14 cellular contexts compared by ENCODE assay signal in genomic region chr17:48927978-48928716, GRCh38. TPM values are rescaled to one million over a fixed set of nuclear protein-coding genes. Genes with fewer than 3 reads are reported as not detected.
DNase-seq lines count a peak whose midpoint lies in the region; ATAC-seq and TF ChIP-seq lines count a peak whose summit lies in the region.
"Had no signal": no experiment of that assay in that cellular context is flagged by ENCODE, and none has a peak within 500 bp of the region (broad histone marks: within the 10 kb centered on the region; RNA-seq: fewer than 3 reads in every experiment).

No MANE protein-coding gene starts in this region.

- no peak for TF ChIP-seq POLR2A in esophagus squamous epithelium (IDR thresholded peaks at IDR 0.05)

- H3K4me3 Mint-ChIP-seq in CD4-positive, alpha-beta memory T cell, result no peak overlapping the region
- H3K4me3 Mint-ChIP-seq in T-helper 17 cell (no peak overlapping the region), natural killer cell (no peak overlapping the region)
- H3K4me3 Mint-ChIP-seq: activated naive CD4-positive, alpha-beta T cell treated with anti-CD3 and anti-CD28 coated beads, Interleukin-2, amount 10 ng/mL, durations not matched to agents 7 days and 5 days; stimulated activated naive CD8-positive, alpha-beta T cell treated with anti-CD3 and anti-CD28 coated beads, Interleukin-15, amount 100 ng/mL, for 72 hours had no signal

- DNase-seq in Ammon's horn (ENCODE audit: low spot score) (peak; percentile 11), T-helper 17 cell (no peak), natural killer cell (no peak), OCI-M2 (lab: John Stamatoyannopoulos, UW; ENCODE audit: unreplicated experiment) (no peak), NCI-H748 treated with DMSO at 0.1 percent for 48 hours (lab: John Stamatoyannopoulos, UW) (no peak), esophagus squamous epithelium (lab: John Stamatoyannopoulos, UW) (no peak)
- no peak for DNase-seq in CD4-positive, alpha-beta memory T cell
- DNase-seq: activated naive CD4-positive, alpha-beta T cell treated with anti-CD3 and anti-CD28 coated beads, Interleukin-2, amount 10 ng/mL, durations not matched to agents 7 days and 5 days; caudate nucleus; foreskin melanocyte; lower lobe of right lung; nucleus accumbens; stimulated activated naive CD8-positive, alpha-beta T cell treated with anti-CD3 and anti-CD28 coated beads, Interleukin-15, amount 100 ng/mL, for 72 hours had no signal

- no peaks in the 10 kb centered on the region for H3K9me3 Mint-ChIP-seq in CD4-positive, alpha-beta memory T cell
- no peaks in the 10 kb centered on the region for H3K9me3 Mint-ChIP-seq in natural killer cell
- H3K9me3 Mint-ChIP-seq: activated naive CD4-positive, alpha-beta T cell treated with anti-CD3 and anti-CD28 coated beads, Interleukin-2, amount 10 ng/mL, durations not matched to agents 7 days and 5 days; stimulated activated naive CD8-positive, alpha-beta T cell treated with anti-CD3 and anti-CD28 coated beads, Interleukin-15, amount 100 ng/mL, for 72 hours had no signal

- H3K27ac Mint-ChIP-seq in CD4-positive, alpha-beta memory T cell, result peak overlapping the region in 5 of 7 donors; percentile 30 to 85 (median 61)
- peak overlapping the region; percentile 87 for H3K27ac Mint-ChIP-seq in T-helper 17 cell
- H3K27ac Mint-ChIP-seq in natural killer cell, result peak overlapping the region; percentile 50 to 68

- no peaks in the 10 kb centered on the region for H3K27me3 ChIP-seq in CD4-positive, alpha-beta memory T cell (ENCODE audit: insufficient read depth, low read length)
- H3K27me3 ChIP-seq in esophagus squamous epithelium, result no peaks in the 10 kb centered on the region

- POLR2A ChIA-PET in CD4-positive, alpha-beta memory T cell (lab: Charles Lee; ENCODE audit: partially characterized antibody), result interaction anchor here (1.0 to 1.1 kb wide), 2 partner anchors 17 to 19 kb away, joined by 3 read pairs; partner anchors contain the start of gene SNF8

- ATAC-seq in T-helper 17 cell, result no peak
- ATAC-seq in natural killer cell, result peak in 1 of 3 donors; percentile 21
- ATAC-seq: lower lobe of right lung; stimulated activated naive CD8-positive, alpha-beta T cell treated with anti-CD3 and anti-CD28 coated beads, Interleukin-15, amount 100 ng/mL, for 72 hours had no signal

- no peak overlapping the region for H3K4me3 ChIP-seq in CD4-positive, alpha-beta memory T cell (ENCODE audit: low read length in 2 of 2)
- H3K4me3 ChIP-seq in esophagus squamous epithelium, result no peak overlapping the region
- H3K4me3 ChIP-seq: lower lobe of right lung had no signal

- peaks cover 86% of the 10 kb centered on the region for H3K36me3 ChIP-seq in CD4-positive, alpha-beta memory T cell (ENCODE audit: insufficient read depth, low read length)
- peaks cover 17 to 100% (median 63%) of the 10 kb centered on the region in 3 donors for H3K36me3 ChIP-seq in esophagus squamous epithelium

- WGBS in esophagus squamous epithelium, 2 donors, result 81 to 83% methylated on average over 5 of the region's 5 CpGs

- no peaks in the 10 kb centered on the region for H3K27me3 Mint-ChIP-seq in CD4-positive, alpha-beta memory T cell
- H3K27me3 Mint-ChIP-seq in T-helper 17 cell (no peaks in the 10 kb centered on the region), natural killer cell (ENCODE audit: low read depth in 2 of 2) (no peaks in the 10 kb centered on the region)
- H3K27me3 Mint-ChIP-seq: activated naive CD4-positive, alpha-beta T cell treated with anti-CD3 and anti-CD28 coated beads, Interleukin-2, amount 10 ng/mL, durations not matched to agents 7 days and 5 days; stimulated activated naive CD8-positive, alpha-beta T cell treated with anti-CD3 and anti-CD28 coated beads, Interleukin-15, amount 100 ng/mL, for 72 hours had no signal

- H3K4me1 ChIP-seq in CD4-positive, alpha-beta memory T cell (ENCODE audit: insufficient read depth, low read length), result no peaks in the 10 kb centered on the region
- peaks cover 0 to 12% (median 0%) of the 10 kb centered on the region in 3 donors for H3K4me1 ChIP-seq in esophagus squamous epithelium
- H3K4me1 ChIP-seq: lower lobe of right lung had no signal

- H3K27ac ChIP-seq in CD4-positive, alpha-beta memory T cell (ENCODE audit: low read depth, low read length), result no peak overlapping the region
- no peak overlapping the region for H3K27ac ChIP-seq in esophagus squamous epithelium
- H3K27ac ChIP-seq: lower lobe of right lung had no signal

- TF ChIP-seq CTCF in natural killer cell (IDR thresholded peaks at IDR 0.05) (no peak), esophagus squamous epithelium (IDR thresholded peaks at IDR 0.05) (no peak)

- no peaks in the 10 kb centered on the region for H3K9me3 ChIP-seq in CD4-positive, alpha-beta memory T cell (ENCODE audit: control insufficient read depth in 1 of 2, low read length in 2 of 2)
- H3K9me3 ChIP-seq in T-helper 17 cell (ENCODE audit: control insufficient read depth, low read length, poor library complexity, severe bottlenecking) (no peaks in the 10 kb centered on the region), esophagus squamous epithelium (no peaks in the 10 kb centered on the region)
- H3K9me3 ChIP-seq: lower lobe of right lung had no signal

- CTCF ChIA-PET in CD4-positive, alpha-beta memory T cell (lab: Charles Lee; ENCODE audit: partially characterized antibody), result interaction anchor here (0.8 kb wide), 1 partner anchor 9 kb away, joined by 3 read pairs; no protein-coding TSS in a partner anchor

- intact Hi-C loops in CD4-positive, alpha-beta memory T cell (cut with micrococcal nuclease), result no loop called here
- intact Hi-C loops in natural killer cell (cut with micrococcal nuclease) (no loop called here), esophagus squamous epithelium (cut with DNase I) (no loop called here)

- peaks cover 0 to 7% (median 2%) of the 10 kb centered on the region in 4 donors for H3K4me1 Mint-ChIP-seq in CD4-positive, alpha-beta memory T cell
- peaks cover 9% of the 10 kb centered on the region for H3K4me1 Mint-ChIP-seq in T-helper 17 cell
- peaks cover 0 to 13% of the 10 kb centered on the region in 2 donors for H3K4me1 Mint-ChIP-seq in natural killer cell
- H3K4me1 Mint-ChIP-seq: activated naive CD4-positive, alpha-beta T cell treated with anti-CD3 and anti-CD28 coated beads, Interleukin-2, amount 10 ng/mL, durations not matched to agents 7 days and 5 days had no signal

- H3K36me3 Mint-ChIP-seq in CD4-positive, alpha-beta memory T cell, result peaks cover 44 to 85% of the 10 kb centered on the region in 2 donors
- H3K36me3 Mint-ChIP-seq in T-helper 17 cell (ENCODE audit: low read depth) (peaks cover 5% of the 10 kb centered on the region), natural killer cell (no peaks in the 10 kb centered on the region)

RNA-seq across cellular contexts. Expression of gene SNF8, which starts 16.5 kb away (rescaled TPM):
- total RNA-seq in CD4-positive, alpha-beta memory T cell, result 10 to 100 TPM; 55.6 to 59.4 TPM
- polyA plus RNA-seq in CD4-positive, alpha-beta memory T cell, result 100 to 1,000 TPM; 106 to 115 TPM
- 10 to 100 TPM; 53.8 to 70.6 TPM for total RNA-seq in T-helper 17 cell
- total RNA-seq in natural killer cell, result 10 to 100 TPM; 76.9 to 86.0 (median 78.3) TPM
- 10 to 100 TPM; 39.0 to 64.7 (median 60.4) TPM for total RNA-seq in esophagus squamous epithelium

RNA-seq across cellular contexts. Expression of gene UBE2Z, which starts 19.9 kb away (rescaled TPM):
- 100 to 1,000 TPM in 1 of 2 experiments, 10 to 100 TPM in 1; 98.4 to 105 TPM for total RNA-seq in CD4-positive, alpha-beta memory T cell
- 10 to 100 TPM; 69.8 to 76.7 TPM for polyA plus RNA-seq in CD4-positive, alpha-beta memory T cell
- total RNA-seq in T-helper 17 cell (10 to 100 TPM; 78.9 to 84.5 TPM), natural killer cell (10 to 100 TPM; 89.0 to 94.0 (median 89.6) TPM), esophagus squamous epithelium (10 to 100 TPM; 45.3 to 57.6 (median 53.3) TPM)

RNA-seq across cellular contexts. Expression of gene ATP5MC1, which starts 35.6 kb away (rescaled TPM):
- 10 to 100 TPM; 28.6 to 30.6 TPM for total RNA-seq in CD4-positive, alpha-beta memory T cell
- 100 to 1,000 TPM; 137 to 173 TPM for polyA plus RNA-seq in CD4-positive, alpha-beta memory T cell
- total RNA-seq in T-helper 17 cell, result 10 to 100 TPM; 17.3 to 25.7 TPM
- total RNA-seq in natural killer cell, result 10 to 100 TPM; 28.2 to 34.9 (median 34.5) TPM
- total RNA-seq in esophagus squamous epithelium, result 100 to 1,000 TPM; 111 to 210 (median 162) TPM

RNA-seq across cellular contexts. Expression of gene GIP, which starts 40.2 kb away (rescaled TPM):
- not detected for total RNA-seq in CD4-positive, alpha-beta memory T cell
- polyA plus RNA-seq in CD4-positive, alpha-beta memory T cell, result not detected
- total RNA-seq in T-helper 17 cell, result not detected
- not detected for total RNA-seq in natural killer cell
- not detected for total RNA-seq in esophagus squamous epithelium
- total RNA-seq: lower lobe of right lung, skeletal muscle tissue had no signal
